Comparison of ENCODE assay signal across 9 cellular contexts in the genomic region with DNA sequence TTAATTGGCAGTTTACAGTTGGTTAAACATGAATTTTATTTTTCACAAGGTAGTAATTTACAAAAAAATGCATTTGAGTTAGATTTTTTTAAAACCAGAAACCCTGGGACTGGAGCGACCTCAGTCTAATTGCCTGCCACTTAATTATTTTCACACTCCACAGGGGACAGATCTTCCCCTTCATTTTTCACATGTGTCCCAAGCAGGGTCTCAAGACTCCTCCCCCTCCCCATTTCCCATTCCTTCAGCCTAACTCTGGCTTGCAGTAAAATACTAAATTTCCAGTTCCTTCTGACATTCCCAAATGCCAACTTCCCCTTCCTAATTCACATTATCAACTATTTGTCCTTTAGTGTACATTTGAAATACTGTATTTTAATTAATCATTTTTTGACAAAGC. TPM values are rescaled to one million over a fixed set of nuclear protein-coding genes. Genes with fewer than 3 reads are reported as not detected.
A peak's percentile ranks its signal among the peaks of the same experiment; 100 is the strongest.
DNase-seq lines count a peak whose midpoint lies in the region; TF ChIP-seq lines count a peak whose summit lies in the region.
"Had no signal": no experiment of that assay in that cellular context is flagged by ENCODE, and none has a peak within 500 bp of the region (broad histone marks: within the 10 kb centered on the region; RNA-seq: fewer than 3 reads in every experiment).

No MANE protein-coding gene starts in this region.

- TF ChIP-seq EP300 in neural cell (conservative IDR thresholded peaks at IDR 0.05; ENCODE audit: poor library complexity, severe bottlenecking), result no peak

- TF ChIP-seq CTCF in CD14-positive monocyte (IDR thresholded peaks at IDR 0.05), result no peak
- no peak for TF ChIP-seq CTCF in Loucy (conservative IDR thresholded peaks at IDR 0.05; ENCODE audit: low read length)
- no peak for TF ChIP-seq CTCF in neural cell (IDR thresholded peaks at IDR 0.05; ENCODE audit: poor library complexity, severe bottlenecking)

- H3K27me3 ChIP-seq in Loucy (ENCODE audit: insufficient read depth, low read length, poor library complexity, severe bottlenecking) (no peaks in the 10 kb centered on the region), duodenal mucosa (ENCODE audit: control insufficient read depth in 1 of 2, insufficient read depth in 2 of 2, low read length in 2 of 2) (no peaks in the 10 kb centered on the region), neural cell (ENCODE audit: insufficient read depth, low read depth, low read length) (no peaks in the 10 kb centered on the region)

- DNase-seq in CD14-positive monocyte (ENCODE audit: low spot score), result no peak
- no peak for DNase-seq in NCI-H2196 treated with DMSO at 0.1 percent for 48 hours (lab: John Stamatoyannopoulos, UW; ENCODE audit: unreplicated experiment)
- no peak for DNase-seq in 8988T
- no peak for DNase-seq in foreskin melanocyte
- DNase-seq in NCI-H2227 (lab: John Stamatoyannopoulos, UW; ENCODE audit: unreplicated experiment), result no peak
- DNase-seq: NCI-H1092 treated with DMSO at 0.1 percent for 48 hours had no signal

- no peak overlapping the region for H3K27ac Mint-ChIP-seq in CD14-positive monocyte

- H3K4me2 ChIP-seq in Loucy (ENCODE audit: low read depth, low read length, poor library complexity, severe bottlenecking), result peak overlapping the region; percentile 75
- H3K4me2 ChIP-seq in neural cell (ENCODE audit: low read length), result peak overlapping the region; percentile 93

- peaks cover 0 to 5% (median 3%) of the 10 kb centered on the region in 3 donors for H3K27me3 Mint-ChIP-seq in CD14-positive monocyte (ENCODE audit: low read depth in 3 of 3)

- H3K4me1 ChIP-seq in Loucy (ENCODE audit: insufficient read depth, low read length, poor library complexity, severe bottlenecking), result peaks cover 27% of the 10 kb centered on the region
- H3K4me1 ChIP-seq in duodenal mucosa (ENCODE audit: control insufficient read depth in 1 of 2, insufficient read depth in 2 of 2, low read length in 2 of 2), result peaks cover 5 to 7% of the 10 kb centered on the region in 2 donors

- H3K9me3 ChIP-seq in Loucy (ENCODE audit: insufficient read depth, low read depth, low read length) (no peaks in the 10 kb centered on the region), duodenal mucosa (ENCODE audit: control insufficient read depth in 1 of 2, low read length in 2 of 2) (no peaks in the 10 kb centered on the region), neural cell (ENCODE audit: low read length) (no peaks in the 10 kb centered on the region)

- H4K20me1 ChIP-seq in Loucy (ENCODE audit: insufficient read depth, low read length, poor library complexity, severe bottlenecking) (peaks cover 31% of the 10 kb centered on the region), neural cell (ENCODE audit: insufficient read depth) (no peaks in the 10 kb centered on the region)

- intact Hi-C loops in CD14-positive monocyte (cut with micrococcal nuclease), result loop anchor here in 1 of 2 donors (10.0 kb wide), 2 partner anchors 480 to 580 kb away; partner anchors contain the start of genes ZNF736 and ZNF92

- no peaks in the 10 kb centered on the region for H3F3A ChIP-seq in Loucy (ENCODE audit: low read depth)
- H3F3A ChIP-seq in neural cell (ENCODE audit: insufficient read depth, low read length, poor library complexity, severe bottlenecking), result no peaks in the 10 kb centered on the region

- peak overlapping the region; percentile 83 for H3K9ac ChIP-seq in Loucy (ENCODE audit: low read depth, low read length, poor library complexity, severe bottlenecking)
- peak overlapping the region; percentile 74 to 88 for H3K9ac ChIP-seq in duodenal mucosa (ENCODE audit: low read depth in 1 of 2, low read length in 2 of 2)
- H3K9ac ChIP-seq in neural cell (ENCODE audit: low read length), result peak overlapping the region; percentile 92

- peaks cover 5% of the 10 kb centered on the region for H3K36me3 ChIP-seq in Loucy (ENCODE audit: insufficient read depth, low read length)
- H3K36me3 ChIP-seq in duodenal mucosa (ENCODE audit: control insufficient read depth in 1 of 2, insufficient read depth in 2 of 2, low read length in 2 of 2), result peaks cover 3 to 10% of the 10 kb centered on the region in 2 donors
- H3K36me3 ChIP-seq in neural cell (ENCODE audit: insufficient read depth, low read length), result peaks cover 10% of the 10 kb centered on the region

- H3K4me1 Mint-ChIP-seq in CD14-positive monocyte, result peaks cover 18% of the 10 kb centered on the region

- peaks cover 55% of the 10 kb centered on the region for H3K79me2 ChIP-seq in Loucy (ENCODE audit: insufficient read depth, low read length)
- H3K79me2 ChIP-seq in neural cell (replicated peaks; ENCODE audit: insufficient read depth, low read length), result peaks cover 53% of the 10 kb centered on the region

- no peak overlapping the region for H3K27ac ChIP-seq in duodenal mucosa (ENCODE audit: low read depth, low read length)
- H3K27ac ChIP-seq in neural cell (ENCODE audit: low read length), result peak overlapping the region; percentile 96

- H3K9me3 Mint-ChIP-seq in CD14-positive monocyte, result peaks cover 8 to 37% (median 30%) of the 10 kb centered on the region in 7 donors

- H3K36me3 Mint-ChIP-seq in CD14-positive monocyte, result peaks cover 22 to 34% of the 10 kb centered on the region in 2 donors

- TF ChIP-seq RAD21 in neural cell (conservative IDR thresholded peaks at IDR 0.05), result no peak

- H3K9me2 ChIP-seq in Loucy (replicated peaks; ENCODE audit: low read depth, low read length), result no peaks in the 10 kb centered on the region
- no peaks in the 10 kb centered on the region for H3K9me2 ChIP-seq in neural cell (ENCODE audit: insufficient read depth, low read length)

- H3K4me3 Mint-ChIP-seq in CD14-positive monocyte, result peak overlapping the region; percentile 96 to 99

- H3K4me3 ChIP-seq in Loucy (ENCODE audit: low read length, poor library complexity, severe bottlenecking), result peak overlapping the region; percentile 82
- peak overlapping the region; percentile 87 to 96 for H3K4me3 ChIP-seq in duodenal mucosa (ENCODE audit: low read depth in 1 of 2, low read length in 2 of 2)
- peak overlapping the region; percentile 72 for H3K4me3 ChIP-seq in neural cell (ENCODE audit: low read length)

- no peak overlapping the region for H2AFZ ChIP-seq in Loucy (ENCODE audit: low read length)
- peak overlapping the region; percentile 58 for H2AFZ ChIP-seq in neural cell (ENCODE audit: low read depth, low read length)

TF ChIP-seq in neural cell, 6 proteins besides CTCF, POLR2A, EP300 and RAD21:
- no peak for TF ChIP-seq MXI1 (conservative IDR thresholded peaks at IDR 0.05; ENCODE audit: poor library complexity, severe bottlenecking)
- TF ChIP-seq SMC3 (conservative IDR thresholded peaks at IDR 0.05; ENCODE audit: poor library complexity), result no peak
- TF ChIP-seq REST (IDR thresholded peaks at IDR 0.05; ENCODE audit: borderline replicate concordance), result no peak
- no peak for TF ChIP-seq EZH2 (IDR thresholded peaks at IDR 0.05; ENCODE audit: borderline replicate concordance, insufficient read depth, low read length, poor library complexity, severe bottlenecking)
- no peak for TF ChIP-seq TAF1 (IDR thresholded peaks at IDR 0.05; ENCODE audit: low read depth)
- no peak for TF ChIP-seq POLR2AphosphoS5 (IDR thresholded peaks at IDR 0.05)

RNA-seq across cellular contexts. Expression of gene ZNF138, which starts 0.9 kb away (rescaled TPM):
- polyA plus RNA-seq in CD14-positive monocyte (1 to 10 TPM; 1.1 TPM), neural cell (40.2 and 50.4 TPM in 2 replicates)
- 144 and 184 TPM in 2 replicates for polyA minus RNA-seq in neural cell

Comparison
In these comparisons a context has a peak if more than half of its experiments do, and no peak if none do; other contexts are left out.
1. RNA of gene ZNF138, which starts 0.9 kb away (polyA plus RNA-seq): 40.2 to 50.4 TPM in neural cell; 1.1 TPM in CD14-positive monocyte; every median in the first group is over 10 times any median in the second.
2. Peak in every context shown above with its lines, with median percentiles within 50 percentile points of each other: H3K4me3 ChIP-seq and H3K9ac ChIP-seq.